Comparison of ENCODE assay signal across 1 cellular context in genomic region chr2:24086241-24086640, GRCh38.
A peak's percentile ranks its signal among the peaks of the same experiment; 100 is the strongest.
TF ChIP-seq lines count a peak whose summit lies in the region.

No MANE protein-coding gene starts in this region.

TF ChIP-seq in K562, 482 proteins besides CTCF, POLR2A, EP300 and RAD21:
- TF ChIP-seq TBL1XR1 (IDR thresholded peaks at IDR 0.05; ENCODE audit: low read length in 2 of 2) (no peak), HNRNPK (IDR thresholded peaks at IDR 0.05; ENCODE audit: low read depth, low read length, poor library complexity, severe bottlenecking) (peak; percentile 46), KDM2B (CRISPR knock-in tag; IDR thresholded peaks at IDR 0.05) (no peak), ERF (CRISPR knock-in tag; IDR thresholded peaks at IDR 0.05) (no peak)
